ENCODE assay signal across 21 cellular contexts in the genomic region with DNA sequence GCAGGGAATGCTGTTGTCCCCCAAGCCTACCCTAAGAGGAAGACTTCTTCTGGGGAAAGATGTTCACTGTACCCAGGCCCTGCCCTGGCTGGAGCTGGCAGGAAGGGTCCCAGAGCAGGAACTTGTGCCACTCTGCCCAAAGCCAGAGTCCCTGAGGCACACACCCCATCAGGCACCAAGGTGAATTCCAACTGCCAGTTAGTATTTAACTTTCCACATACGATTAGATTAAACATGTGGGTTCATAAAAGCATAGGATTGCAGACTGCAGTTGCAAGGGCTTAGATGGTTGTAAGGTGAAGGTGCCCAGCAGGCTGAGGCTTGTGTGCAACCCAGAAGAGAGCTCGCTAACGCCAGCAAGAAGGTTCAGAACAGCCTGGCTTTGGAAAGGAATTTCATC. TPM values are rescaled to one million over a fixed set of nuclear protein-coding genes. Genes with fewer than 3 reads are reported as not detected.
DNase-seq lines count a peak whose midpoint lies in the region; TF ChIP-seq lines count a peak whose summit lies in the region.
"Had no signal": no experiment of that assay in that cellular context is flagged by ENCODE, and none has a peak within 500 bp of the region (broad histone marks: within the 10 kb centered on the region; RNA-seq: fewer than 3 reads in every experiment).

A gene with protein sequence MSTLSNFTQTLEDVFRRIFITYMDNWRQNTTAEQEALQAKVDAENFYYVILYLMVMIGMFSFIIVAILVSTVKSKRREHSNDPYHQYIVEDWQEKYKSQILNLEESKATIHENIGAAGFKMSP (plus strand): TSS at position 274 of the 400 bp plus-strand sequence. CDS start 6,473 bp downstream, outside the sequence.

- H3K36me3 ChIP-seq in H7 (replicated peaks; ENCODE audit: control insufficient read depth, insufficient read depth, low read length), result no peaks in the 10 kb centered on the region
- H3K36me3 ChIP-seq: MG63 had no signal

- H3K27ac Mint-ChIP-seq in osteocyte (ENCODE audit: unreplicated experiment), result no peak within 1 kb of the TSS
- no peak within 1 kb of the TSS for H3K27ac Mint-ChIP-seq in nephron progenitor cell

- H3K27me3 ChIP-seq in H7 (ENCODE audit: control insufficient read depth, insufficient read depth, low read length), result no peaks in the 10 kb centered on the region
- H3K27me3 ChIP-seq: MG63 had no signal

- DNase-seq in activated CD8-positive, alpha-beta memory T cell treated with anti-CD3 and anti-CD28 coated beads for 24 hours, result peak; percentile 26
- DNase-seq in activated CD8-positive, alpha-beta memory T cell treated with anti-CD3 and anti-CD28 coated beads, Interleukin-2, amount 50 U/mL, for 4 hours, result no peak
- DNase-seq in islet precursor cell (peak; percentile 19), osteocyte (ENCODE audit: extremely low spot score, unreplicated experiment) (peak; percentile 53), EL (no peak), HEK293T (ENCODE audit: extremely low spot score) (no peak), nephron progenitor cell (no peak), H7 (no peak)
- DNase-seq: 8988T, DMS 273 treated with DMSO at 0.1 percent for 48 hours, DND-41, IMR-90, Karpas-422, MG63, NCI-H1092, NCI-H1436 treated with DMSO at 0.1 percent for 48 hours, NCI-H2029 treated with DMSO at 0.1 percent for 48 hours, NCI-H2171, NCI-H526, PC-9 had no signal

- H3K4me1 Mint-ChIP-seq in osteocyte (ENCODE audit: unreplicated experiment), result peaks cover 16% of the 10 kb centered on the region
- H3K4me1 Mint-ChIP-seq in nephron progenitor cell, result peaks cover 7% of the 10 kb centered on the region

- H3K27me3 Mint-ChIP-seq in osteocyte (ENCODE audit: unreplicated experiment), result peaks cover 15% of the 10 kb centered on the region
- no peaks in the 10 kb centered on the region for H3K27me3 Mint-ChIP-seq in nephron progenitor cell (ENCODE audit: low read depth, poor library complexity)

- POLR2A ChIA-PET in HEK293T (lab: Yijun Ruan, JAX), result no interaction called here

- H3K9me3 Mint-ChIP-seq in osteocyte (ENCODE audit: unreplicated experiment) (peaks cover 3% of the 10 kb centered on the region), nephron progenitor cell (peaks cover 12% of the 10 kb centered on the region)

- peaks cover 2% of the 10 kb centered on the region for H3K36me3 Mint-ChIP-seq in osteocyte (ENCODE audit: unreplicated experiment)
- H3K36me3 Mint-ChIP-seq in nephron progenitor cell (ENCODE audit: low read depth), result peaks cover 4% of the 10 kb centered on the region

- no peak within 1 kb of the TSS for H3K4me3 ChIP-seq in H7 (ENCODE audit: insufficient read depth, low read depth, low read length)
- H3K4me3 ChIP-seq: MG63, PC-9 had no signal

- no peak for TF ChIP-seq CTCF in osteocyte (IDR thresholded peaks at IDR 0.05)
- TF ChIP-seq CTCF in nephron progenitor cell (IDR thresholded peaks at IDR 0.05), result no peak

- H3K4me3 Mint-ChIP-seq in osteocyte (ENCODE audit: unreplicated experiment) (no peak within 1 kb of the TSS), nephron progenitor cell (no peak within 1 kb of the TSS)

- CTCF ChIA-PET in HEK293T (lab: Yijun Ruan, JAX), result interaction anchor here (0.6 kb wide), 1 partner anchor 9 kb away, joined by 4 read pairs; no protein-coding TSS in a partner anchor

TF ChIP-seq in HEK293T, 16 proteins besides CTCF, POLR2A, EP300 and RAD21:
- no peak for TF ChIP-seq TARDBP (IDR thresholded peaks at IDR 0.05)
- no peak for TF ChIP-seq BHLHE40 (IDR thresholded peaks at IDR 0.05; ENCODE audit: borderline replicate concordance)
- TF ChIP-seq FOXA1 (IDR thresholded peaks at IDR 0.05), result no peak
- no peak for TF ChIP-seq FOXM1 (IDR thresholded peaks at IDR 0.05; ENCODE audit: borderline replicate concordance)
- TF ChIP-seq FOXK2 (IDR thresholded peaks at IDR 0.05), result no peak
- no peak for TF ChIP-seq ZNF384 (IDR thresholded peaks at IDR 0.05)
- no peak for TF ChIP-seq ELF4 (IDR thresholded peaks at IDR 0.05)
- TF ChIP-seq SP1 (IDR thresholded peaks at IDR 0.05), result no peak

RNA-seq across cellular contexts. Expression of the gene that starts here (rescaled TPM):
- total RNA-seq in osteocyte, result 0.56 TPM in 1 of 2 replicates, not detected in the other
- total RNA-seq in H7 (2014; rRNA removed; shearing (Covaris generic)), result not detected in 2 replicates
- total RNA-seq: HT1080, IMR-90, PC-9 had no signal

Comparison
In these comparisons a context has a peak if more than half of its experiments do, and no peak if none do; other contexts are left out.
1. DNase-seq: peak in activated CD8-positive, alpha-beta memory T cell treated with anti-CD3 and anti-CD28 coated beads for 24 hours (single experiment) and islet precursor cell (single experiment); none in activated CD8-positive, alpha-beta memory T cell treated with anti-CD3 and anti-CD28 coated beads, Interleukin-2, amount 50 U/mL, for 4 hours (single experiment), EL (single experiment), HEK293T (single experiment), nephron progenitor cell (single experiment) and H7 (single experiment).
2. Peak in DNase-seq in osteocyte; RNA of the gene not detected or under 1 TPM.